18 cellular contexts compared by ENCODE assay signal in genomic region chr12:97595936-97596335, GRCh38.
DNase-seq lines count a peak whose midpoint lies in the region; ATAC-seq, FAIRE-seq and TF ChIP-seq lines count a peak whose summit lies in the region.
"Had no signal": no experiment of that assay in that cellular context is flagged by ENCODE, and none has a peak within 500 bp of the region (broad histone marks: within the 10 kb centered on the region; RNA-seq: fewer than 3 reads in every experiment).

No MANE protein-coding gene starts in this region.

- H3K4me2 ChIP-seq in astrocyte (ENCODE audit: low read length) (peak overlapping the region; percentile 36), hepatocyte (peak overlapping the region; percentile 41)
- H3K4me2 ChIP-seq: BLaER1, PC-9 had no signal

- no peak overlapping the region for H3K4me3 Mint-ChIP-seq in astrocyte (ENCODE audit: unreplicated experiment)
- H3K4me3 Mint-ChIP-seq: CD8-positive, alpha-beta memory T cell had no signal

- H3K9me3 Mint-ChIP-seq in astrocyte (ENCODE audit: unreplicated experiment) = no peaks in the 10 kb centered on the region

- no peaks in the 10 kb centered on the region for H3K9me3 ChIP-seq in astrocyte (ENCODE audit: insufficient read depth, low read depth, low read length)
- H3K9me3 ChIP-seq in hepatocyte (ENCODE audit: low read depth) = no peaks in the 10 kb centered on the region
- H3K9me3 ChIP-seq: BLaER1 had no signal

- no peak for ATAC-seq in GM18502 (IDR thresholded peaks at IDR 0.05; ENCODE audit: poor library complexity, unreplicated experiment)

- H3K27ac ChIP-seq in astrocyte (ENCODE audit: low read depth, low read length) (no peak overlapping the region), hepatocyte (no peak overlapping the region)
- H3K27ac ChIP-seq: 22Rv1, BLaER1, PC-9 had no signal

- H3K4me1 ChIP-seq in astrocyte (ENCODE audit: insufficient read depth, low read length) (no peaks in the 10 kb centered on the region), hepatocyte (ENCODE audit: insufficient read depth) (peaks cover 6% of the 10 kb centered on the region)
- H3K4me1 ChIP-seq: BLaER1 had no signal

- H3K27me3 ChIP-seq in astrocyte (ENCODE audit: insufficient read depth, low read length) (no peaks in the 10 kb centered on the region), hepatocyte (no peaks in the 10 kb centered on the region)
- H3K27me3 ChIP-seq: BLaER1 had no signal

- FAIRE-seq in astrocyte (lab: Jason Lieb, UNC) = no peak
- FAIRE-seq in RCC 7860 (lab: Jason Lieb, UNC) = no peak
- FAIRE-seq: HTR-8/SVneo had no signal

- H3K9ac ChIP-seq in astrocyte (ENCODE audit: low read length) = no peak overlapping the region
- H3K9ac ChIP-seq: BLaER1 had no signal

- no peaks in the 10 kb centered on the region for H3K79me2 ChIP-seq in astrocyte (ENCODE audit: insufficient read depth, low read length)
- no peaks in the 10 kb centered on the region for H3K79me2 ChIP-seq in hepatocyte

- peaks cover 9% of the 10 kb centered on the region for H3K4me1 Mint-ChIP-seq in astrocyte (ENCODE audit: low read depth, unreplicated experiment)
- H3K4me1 Mint-ChIP-seq: CD8-positive, alpha-beta memory T cell had no signal

- 66% methylated on average over 4 of the region's 4 CpGs for WGBS in hepatocyte (ENCODE audit: low lambda C conversion rate, missing lambda C conversion rate)

- no peaks in the 10 kb centered on the region for H3K36me3 ChIP-seq in astrocyte (ENCODE audit: insufficient read depth, low read length)
- no peaks in the 10 kb centered on the region for H3K36me3 ChIP-seq in hepatocyte (replicated peaks; ENCODE audit: insufficient read depth, low read depth)
- H3K36me3 ChIP-seq: BLaER1 had no signal

- H3K9me2 ChIP-seq in hepatocyte (replicated peaks; ENCODE audit: insufficient read depth) = no peaks in the 10 kb centered on the region

- H4K20me1 ChIP-seq in astrocyte (ENCODE audit: insufficient read depth, low read length) = no peaks in the 10 kb centered on the region
- no peaks in the 10 kb centered on the region for H4K20me1 ChIP-seq in hepatocyte (ENCODE audit: insufficient read depth, poor library complexity, severe bottlenecking)
- H4K20me1 ChIP-seq: BLaER1 had no signal

- H3K36me3 Mint-ChIP-seq in astrocyte (ENCODE audit: low read depth, unreplicated experiment) = no peaks in the 10 kb centered on the region
- H3K36me3 Mint-ChIP-seq: CD8-positive, alpha-beta memory T cell had no signal

- TF ChIP-seq CTCF in astrocyte (IDR thresholded peaks at IDR 0.05; ENCODE audit: insufficient read depth, low read depth, low read length) (no peak), hepatocyte (IDR thresholded peaks at IDR 0.05; ENCODE audit: poor library complexity) (no peak)

- no peaks in the 10 kb centered on the region for H3K27me3 Mint-ChIP-seq in astrocyte (ENCODE audit: low read depth, unreplicated experiment)
- H3K27me3 Mint-ChIP-seq: CD8-positive, alpha-beta memory T cell had no signal

- DNase-seq in NCI-H748 (lab: John Stamatoyannopoulos, UW; ENCODE audit: unreplicated experiment) = peak; percentile 42
- no peak for DNase-seq in NCI-H748 treated with DMSO at 0.1 percent for 48 hours (lab: John Stamatoyannopoulos, UW)
- no peak for DNase-seq in astrocyte (ENCODE audit: low read depth)
- DNase-seq in hepatocyte (ENCODE audit: low spot score) = no peak
- peak; percentile 83 for DNase-seq in renal cortical epithelial cell (ENCODE audit: low read depth)
- DNase-seq in activated T-cell treated with anti-CD3 and anti-CD28 coated beads, Interleukin-2, amount 50 U/mL, for 48 hours = no peak
- no peak for DNase-seq in RCC 7860 (ENCODE audit: low spot score)
- DNase-seq: CD8-positive, alpha-beta memory T cell; H7; NCI-H1436; NCI-H2029 treated with DMSO at 0.1 percent for 48 hours; NCI-H524; PC-9; SHP77 treated with DMSO at 0.1 percent for 48 hours had no signal

- no peak overlapping the region for H3K27ac Mint-ChIP-seq in astrocyte (ENCODE audit: unreplicated experiment)

- H2AFZ ChIP-seq in astrocyte (ENCODE audit: low read depth, low read length) (no peak overlapping the region), hepatocyte (no peak overlapping the region)
- H2AFZ ChIP-seq: PC-9 had no signal

- H3K4me3 ChIP-seq in astrocyte (ENCODE audit: insufficient read depth, low read depth, low read length) (no peak overlapping the region), hepatocyte (no peak overlapping the region)
- H3K4me3 ChIP-seq: BLaER1, PC-9 had no signal

Comparison
In these comparisons a context has a peak if more than half of its experiments do, and no peak if none do; other contexts are left out.
1. DNase-seq: peak in NCI-H748 (single experiment) and renal cortical epithelial cell (single experiment); none in NCI-H748 treated with DMSO at 0.1 percent for 48 hours (single experiment), astrocyte (single experiment), hepatocyte (single experiment), activated T-cell treated with anti-CD3 and anti-CD28 coated beads, Interleukin-2, amount 50 U/mL, for 48 hours (0 of 2) and RCC 7860 (single experiment).